ENCODE assay signal across 23 cellular contexts in the genomic region with DNA sequence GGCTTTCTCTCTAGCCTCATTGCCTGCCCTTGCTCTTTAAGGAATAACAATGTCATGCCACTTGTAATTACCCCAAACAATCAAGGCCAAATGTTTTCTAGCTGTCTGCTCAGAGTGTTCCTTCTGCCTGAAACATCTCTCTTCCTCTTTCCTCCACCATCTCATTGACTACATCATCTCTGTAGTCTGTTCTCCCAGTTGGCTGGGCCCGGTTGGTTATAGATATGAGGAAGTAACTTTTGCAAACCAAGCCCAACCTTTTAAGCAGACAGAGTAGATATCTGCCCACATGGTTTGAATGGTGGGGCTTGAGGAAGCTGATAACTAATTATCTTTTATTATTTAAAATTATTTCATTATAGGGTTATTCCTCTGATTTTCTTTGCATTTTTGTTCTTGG.
"Had no signal": no experiment of that assay in that cellular context is flagged by ENCODE, and none has a peak within 500 bp of the region (broad histone marks: within the 10 kb centered on the region; RNA-seq: fewer than 3 reads in every experiment).

No MANE protein-coding gene starts in this region.

- H3K4me1 ChIP-seq: adrenal gland, breast epithelium, prostate gland, right atrium auricular region, tibial nerve, uterus had no signal

- H3K4me3 Mint-ChIP-seq: activated T-helper 1 cell treated with anti-CD3 and anti-CD28 coated beads, Interleukin-12 subunit alpha, Interleukin-12 subunit beta, Interleukin-2, Interleukin-4 antibody, amounts not matched to agents 30 ng/mL and 10 ng/mL and 1 ng/mL, durations not matched to agents 14 hours and 24 hours and 36 hours; naive thymus-derived CD4-positive, alpha-beta T cell; stimulated activated naive CD8-positive, alpha-beta T cell treated with anti-CD3 and anti-CD28 coated beads, Interleukin-15, Interleukin-2, amounts not matched to agents 100 ng/mL and 50 ng/mL, for 24 hours had no signal

- H3K27ac Mint-ChIP-seq: activated naive CD4-positive, alpha-beta T cell treated with anti-CD3 and anti-CD28 coated beads, Interleukin-2, amount 50 U/mL, for 72 hours; activated T-helper 1 cell treated with anti-CD3 and anti-CD28 coated beads, Interleukin-12 subunit alpha, Interleukin-12 subunit beta, Interleukin-2, Interleukin-4 antibody, amounts not matched to agents 30 ng/mL and 10 ng/mL and 1 ng/mL, durations not matched to agents 14 hours and 24 hours and 36 hours; naive thymus-derived CD4-positive, alpha-beta T cell; stimulated activated naive CD8-positive, alpha-beta T cell treated with anti-CD3 and anti-CD28 coated beads, Interleukin-15, Interleukin-2, amounts not matched to agents 100 ng/mL and 50 ng/mL, for 24 hours had no signal

- H3K36me3 Mint-ChIP-seq: naive thymus-derived CD4-positive, alpha-beta T cell had no signal

- DNase-seq: activated CD4-positive, alpha-beta T cell treated with anti-CD3 and anti-CD28 coated beads for 1 hour; activated CD4-positive, alpha-beta T cell treated with anti-CD3 and anti-CD28 coated beads, Interleukin-2, amount 50 U/mL, for 4 hours; activated gamma-delta T cell treated with Interleukin-2 at 50 U/mL for 16 hours; activated T-cell treated with anti-CD3 and anti-CD28 coated beads for 4 hours; adrenal gland; erythroblast; foreskin melanocyte; glutamatergic neuron; hippocampal formation; left cardiac atrium; mesenchymal stem cell; naive thymus-derived CD4-positive, alpha-beta T cell; stimulated activated CD4-positive, alpha-beta T cell treated with anti-CD3 and anti-CD28 coated beads, Interleukin-12 subunit alpha, Interleukin-12 subunit beta, amount 100 ng/mL, for 4 hours; stimulated activated CD4-positive, alpha-beta T cell treated with anti-CD3 and anti-CD28 coated beads, Interleukin-1b, Interleukin-23, amount 100 ng/mL, for 48 hours; uterus had no signal

- H3K4me3 ChIP-seq: adrenal gland, breast epithelium, coronary artery, prostate gland, right atrium auricular region, tibial nerve, uterus had no signal

- H3K27me3 Mint-ChIP-seq: stimulated activated naive CD8-positive, alpha-beta T cell treated with anti-CD3 and anti-CD28 coated beads, Interleukin-15, Interleukin-2, amounts not matched to agents 100 ng/mL and 50 ng/mL, for 24 hours had no signal

- ATAC-seq: activated naive CD4-positive, alpha-beta T cell treated with anti-CD3 and anti-CD28 coated beads, Interleukin-2, amount 50 U/mL, for 72 hours; left cardiac atrium; naive thymus-derived CD4-positive, alpha-beta T cell had no signal

- H3K4me1 Mint-ChIP-seq: naive thymus-derived CD4-positive, alpha-beta T cell had no signal

- H3K36me3 ChIP-seq: adrenal gland, breast epithelium, prostate gland, right atrium auricular region, tibial nerve, uterus had no signal

- H3K9me3 Mint-ChIP-seq: activated T-helper 1 cell treated with anti-CD3 and anti-CD28 coated beads, Interleukin-12 subunit alpha, Interleukin-12 subunit beta, Interleukin-2, Interleukin-4 antibody, amounts not matched to agents 30 ng/mL and 10 ng/mL and 1 ng/mL, durations not matched to agents 14 hours and 24 hours and 36 hours had no signal

- H3K27ac ChIP-seq: adrenal gland, breast epithelium, coronary artery, prostate gland, right atrium auricular region, tibial nerve, uterus had no signal

- H3K9me3 ChIP-seq: adrenal gland, breast epithelium, prostate gland, right atrium auricular region, tibial nerve, uterus had no signal

- H3K27me3 ChIP-seq: adrenal gland, right atrium auricular region, uterus had no signal
